In genomic region chr2:238997684-238998083, GRCh38 we compare ENCODE assay signal across 21 cellular contexts.
"Had no signal": no experiment of that assay in that cellular context is flagged by ENCODE, and none has a peak within 500 bp of the region (broad histone marks: within the 10 kb centered on the region; RNA-seq: fewer than 3 reads in every experiment).

No MANE protein-coding gene starts in this region.

- H3K4me1 Mint-ChIP-seq: naive B cell had no signal

- H3K9me3 ChIP-seq: gastrocnemius medialis, ovary, sigmoid colon had no signal

- H3K36me3 ChIP-seq: esophagus muscularis mucosa, gastrocnemius medialis, ovary, right atrium auricular region, sigmoid colon, stomach had no signal

- ATAC-seq: gastrocnemius medialis, left colon had no signal

- DNase-seq: cortex of kidney; dorsolateral prefrontal cortex; effector CD8-positive, alpha-beta T cell; gastrocnemius medialis; left colon; left ventricle myocardium superior; mesenchymal stem cell; naive B cell; sigmoid colon; stimulated activated CD4-positive, alpha-beta T cell treated with anti-CD3 and anti-CD28 coated beads, Interleukin-12 subunit alpha, Interleukin-12 subunit beta, amount 100 ng/mL, for 4 hours; stimulated activated naive CD4-positive, alpha-beta T cell; stomach; substantia nigra; trophoblast cell had no signal

- H3K27ac ChIP-seq: dorsolateral prefrontal cortex, esophagus muscularis mucosa, gastrocnemius medialis, right atrium auricular region, sigmoid colon, skin epidermis had no signal

- H3K4me3 Mint-ChIP-seq: naive B cell had no signal

- FAIRE-seq: endometrium, keratinocyte had no signal

- H3K27me3 ChIP-seq: dorsolateral prefrontal cortex, esophagus muscularis mucosa, ovary, right atrium auricular region, sigmoid colon had no signal

- H3K4me1 ChIP-seq: gastrocnemius medialis, right atrium auricular region had no signal

- H3K4me3 ChIP-seq: dorsolateral prefrontal cortex, esophagus muscularis mucosa, gastrocnemius medialis, lung, ovary, right atrium auricular region, sigmoid colon, skin epidermis, stomach had no signal
